1 cellular context compared by ENCODE assay signal in genomic region chr19:41883821-41884733, GRCh38.
TF ChIP-seq lines count a peak whose summit lies in the region.

No MANE protein-coding gene starts in this region.

TF ChIP-seq in HepG2, 621 proteins besides CTCF, POLR2A, EP300 and RAD21 (continued from another document and continues in another):
- TF ChIP-seq ZNF558 (CRISPR knock-in tag; IDR thresholded peaks at IDR 0.05; ENCODE audit: borderline replicate concordance) (0 out of 2 replicates have a peak, but pooled peaks have one; percentile 84), CREB3 (CRISPR knock-in tag; IDR thresholded peaks at IDR 0.05) (peak; percentile 24; the same call in 1 of the 2 replicates), ZNF614 (CRISPR knock-in tag; IDR thresholded peaks at IDR 0.05; ENCODE audit: borderline replicate concordance) (peak; percentile 84), DR1 (CRISPR knock-in tag; IDR thresholded peaks at IDR 0.05) (peak; percentile 60; the same call in 1 of the 2 replicates), FOXP1 (IDR thresholded peaks at IDR 0.05) (no peak), FOXP1 (CRISPR knock-in tag; IDR thresholded peaks at IDR 0.05) (0 out of 2 replicates have a peak, but pooled peaks have one; percentile 26), NFKBIZ (CRISPR knock-in tag; IDR thresholded peaks at IDR 0.05) (no peak), U2AF2 (IDR thresholded peaks at IDR 0.05; ENCODE audit: low read depth, low read length) (no peak), SALL2 (CRISPR knock-in tag; IDR thresholded peaks at IDR 0.05) (peak; percentile 65), ARNT (IDR thresholded peaks at IDR 0.05) (no peak), BATF2 (CRISPR knock-in tag; IDR thresholded peaks at IDR 0.05) (0 out of 2 replicates have a peak, but pooled peaks have one; percentile 32), ZFP37 (CRISPR knock-in tag; IDR thresholded peaks at IDR 0.05; ENCODE audit: borderline replicate concordance) (peak; percentile 70; the same call in 1 of the 2 replicates), PBX2 (CRISPR knock-in tag; IDR thresholded peaks at IDR 0.05) (peak; percentile 52; the same call in 1 of the 2 replicates), ZGPAT (CRISPR knock-in tag; IDR thresholded peaks at IDR 0.05) (peak; percentile 98), YEATS2 (CRISPR knock-in tag; IDR thresholded peaks at IDR 0.05; ENCODE audit: borderline replicate concordance) (peak; percentile 96), ZMYM2 (CRISPR knock-in tag; IDR thresholded peaks at IDR 0.05) (peak; percentile 93), MYC (CRISPR knock-in tag; IDR thresholded peaks at IDR 0.05; ENCODE audit: borderline replicate concordance) (peak; percentile 57; the same call in 1 of the 2 replicates), TSC22D2 (CRISPR knock-in tag; IDR thresholded peaks at IDR 0.05; ENCODE audit: borderline replicate concordance) (peak; percentile 79; the same call in 1 of the 2 replicates), MTF2 (CRISPR knock-in tag; IDR thresholded peaks at IDR 0.05; ENCODE audit: borderline replicate concordance) (no peak; the same call in 1 of the 2 replicates), MTF1 (CRISPR knock-in tag; IDR thresholded peaks at IDR 0.05) (peak; percentile 50; the same call in 1 of the 2 replicates), ZSCAN12 (CRISPR knock-in tag; IDR thresholded peaks at IDR 0.05) (peak; percentile 89), ZNF546 (CRISPR knock-in tag; conservative IDR thresholded peaks at IDR 0.05) (no peak), PTBP1 (IDR thresholded peaks at IDR 0.05; ENCODE audit: low read depth, low read length, poor library complexity, severe bottlenecking) (no peak), NFAT5 (CRISPR knock-in tag; IDR thresholded peaks at IDR 0.05) (peak; percentile 81; the same call in 1 of the 2 replicates), ZNF556 (CRISPR knock-in tag; IDR thresholded peaks at IDR 0.05; ENCODE audit: borderline replicate concordance) (0 out of 2 replicates have a peak, but pooled peaks have one; percentile 22), SIX1 (CRISPR knock-in tag; IDR thresholded peaks at IDR 0.05; ENCODE audit: borderline replicate concordance) (0 out of 2 replicates have a peak, but pooled peaks have one; percentile 25), ZZZ3 (CRISPR knock-in tag; IDR thresholded peaks at IDR 0.05; ENCODE audit: borderline replicate concordance) (peak; percentile 82; the same call in 1 of the 2 replicates), PATZ1 (CRISPR knock-in tag; IDR thresholded peaks at IDR 0.05) (peak; percentile 64; the same call in 1 of the 2 replicates), RBAK (CRISPR knock-in tag; IDR thresholded peaks at IDR 0.05) (no peak), ZBTB7A (CRISPR knock-in tag; IDR thresholded peaks at IDR 0.05) (peak; percentile 54; the same call in 1 of the 2 replicates), CREM (IDR thresholded peaks at IDR 0.05) (peak; percentile 79), CREM (CRISPR knock-in tag; IDR thresholded peaks at IDR 0.05) (no peak), CHD2 (IDR thresholded peaks at IDR 0.05; ENCODE audit: low read depth, low read length) (no peak), GATAD1 (CRISPR knock-in tag; IDR thresholded peaks at IDR 0.05) (peak; percentile 92), CEBPG (CRISPR knock-in tag; IDR thresholded peaks at IDR 0.05) (peak; percentile 6; the same call in 1 of the 2 replicates), ZNF143 (CRISPR knock-in tag; IDR thresholded peaks at IDR 0.05) (peak; percentile 72), JUNB (CRISPR knock-in tag; IDR thresholded peaks at IDR 0.05; ENCODE audit: borderline replicate concordance) (no peak), HNF4A (CRISPR knock-in tag; IDR thresholded peaks at IDR 0.05) (peak; percentile 69), ZNF749 (CRISPR knock-in tag; IDR thresholded peaks at IDR 0.05; ENCODE audit: borderline replicate concordance) (peak; percentile 81; the same call in 1 of the 2 replicates), SATB2 (CRISPR knock-in tag; IDR thresholded peaks at IDR 0.05) (no peak), JDP2 (CRISPR knock-in tag; IDR thresholded peaks at IDR 0.05; ENCODE audit: borderline replicate concordance) (no peak; the same call in 1 of the 2 replicates), HINFP (CRISPR knock-in tag; IDR thresholded peaks at IDR 0.05; ENCODE audit: low read depth) (no peak), ZNF451 (CRISPR knock-in tag; IDR thresholded peaks at IDR 0.05) (0 out of 2 replicates have a peak, but pooled peaks have one; percentile 48), IRF1 (CRISPR knock-in tag; IDR thresholded peaks at IDR 0.05; ENCODE audit: low read depth) (no peak), ZNF552 (CRISPR knock-in tag; IDR thresholded peaks at IDR 0.05; ENCODE audit: borderline replicate concordance) (no peak; the same call in 1 of the 2 replicates), KAT8 (CRISPR knock-in tag; IDR thresholded peaks at IDR 0.05) (peak; percentile 98), HOXA9 (CRISPR knock-in tag; IDR thresholded peaks at IDR 0.05; ENCODE audit: borderline replicate concordance) (0 out of 2 replicates have a peak, but pooled peaks have one; percentile 23), ZFYVE20 (CRISPR knock-in tag; IDR thresholded peaks at IDR 0.05; ENCODE audit: borderline replicate concordance, low read depth) (peak; percentile 56; the same call in 1 of the 2 replicates), NCOA2 (CRISPR knock-in tag; IDR thresholded peaks at IDR 0.05) (peak; percentile 52), PHF21A (CRISPR knock-in tag; IDR thresholded peaks at IDR 0.05) (peak; percentile 96), ZSCAN22 (CRISPR knock-in tag; IDR thresholded peaks at IDR 0.05) (no peak; the same call in 1 of the 2 replicates), SMAD1 (CRISPR knock-in tag; IDR thresholded peaks at IDR 0.05; ENCODE audit: borderline replicate concordance, low read depth) (no peak), BRCA1 (CRISPR knock-in tag; IDR thresholded peaks at IDR 0.05) (no peak; the same call in 1 of the 2 replicates), NCOA5 (CRISPR knock-in tag; IDR thresholded peaks at IDR 0.05) (no peak), SALL1 (CRISPR knock-in tag; IDR thresholded peaks at IDR 0.05) (peak; percentile 77), GPN1 (CRISPR knock-in tag; IDR thresholded peaks at IDR 0.05; ENCODE audit: borderline replicate concordance) (no peak), IRX3 (CRISPR knock-in tag; IDR thresholded peaks at IDR 0.05; ENCODE audit: borderline replicate concordance, low read depth) (no peak), TFDP1 (CRISPR knock-in tag; IDR thresholded peaks at IDR 0.05; ENCODE audit: borderline replicate concordance) (no peak; the same call in 1 of the 2 replicates)
